Comparison of ENCODE assay signal across 17 cellular contexts in the genomic region with DNA sequence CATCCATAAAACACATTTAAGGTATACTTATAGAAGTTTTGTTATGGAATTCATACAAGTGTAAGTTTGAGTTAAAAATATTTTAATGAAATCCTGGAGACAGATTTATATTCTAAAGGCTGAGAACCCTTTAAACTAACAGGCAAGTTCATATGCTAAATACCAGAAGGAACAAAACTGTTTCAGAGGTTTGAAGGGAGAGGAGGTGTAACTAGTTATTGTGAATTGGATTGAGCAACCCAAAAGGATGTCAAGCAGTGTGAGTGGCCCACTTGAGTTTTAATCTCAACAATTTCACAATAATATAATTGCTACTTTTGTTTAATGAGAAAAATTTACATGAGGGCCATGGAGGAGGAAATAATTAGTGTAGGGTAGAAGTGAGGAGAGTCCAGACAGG.
A peak's percentile ranks its signal among the peaks of the same experiment; 100 is the strongest.
DNase-seq lines count a peak whose midpoint lies in the region; ATAC-seq, FAIRE-seq and TF ChIP-seq lines count a peak whose summit lies in the region.
"Had no signal": no experiment of that assay in that cellular context is flagged by ENCODE, and none has a peak within 500 bp of the region (broad histone marks: within the 10 kb centered on the region; RNA-seq: fewer than 3 reads in every experiment).

No MANE protein-coding gene starts in this region.

- no peak overlapping the region for H2AK9ac ChIP-seq in IMR-90 (replicated peaks; ENCODE audit: low read depth, low read length, poor library complexity)

- intact Hi-C loops in HCT116 (cut with micrococcal nuclease) (no loop called here), IMR-90 (cut with micrococcal nuclease) (no loop called here)

- H3K27ac ChIP-seq in HCT116 (ENCODE audit: low read depth, low read length) (no peak overlapping the region), IMR-90 (ENCODE audit: insufficient read depth, low read length) (no peak overlapping the region), keratinocyte (ENCODE audit: control insufficient read depth, insufficient read depth, low read length) (no peak overlapping the region), small intestine (ENCODE audit: low read depth in 1 of 2, low read length in 1 of 2) (no peak overlapping the region)
- H3K27ac ChIP-seq: C4-2B had no signal

- H4K5ac ChIP-seq in IMR-90 (ENCODE audit: low read depth, low read length) = no peak overlapping the region; the same call in 1 of the 2 replicates

- H3K23ac ChIP-seq in IMR-90 (ENCODE audit: low read depth, low read length) = no peak overlapping the region

- dilution Hi-C loops in IMR-90 (cut with HindIII; ENCODE audit: low sequenced_read_pairs, unreplicated experiment) = no loop called here
- dilution Hi-C loops in keratinocyte (cut with MboI; ENCODE audit: extremely low pct_ligation_motif_present, low sequenced_read_pairs) = no loop called here

- TF ChIP-seq CTCF in HCT116 (IDR thresholded peaks at IDR 0.05 in 2 of 3, conservative IDR thresholded peaks at IDR 0.05 in 1 of 3; ENCODE audit: borderline replicate concordance in 1 of 3, insufficient read depth in 1 of 3, low read depth in 2 of 3, low read length in 2 of 3) (no peak), IMR-90 (conservative IDR thresholded peaks at IDR 0.05; ENCODE audit: low read depth, low read length) (no peak), keratinocyte (optimal IDR thresholded peaks at IDR 0.05 in 1 of 3, IDR thresholded peaks at IDR 0.05 in 1 of 3, conservative IDR thresholded peaks at IDR 0.05 in 1 of 3; ENCODE audit: extremely low read depth in 1 of 3, insufficient read depth in 2 of 3, low read length in 3 of 3) (no peak)

- peak overlapping the region; percentile 68; the same call in 1 of the 2 replicates for H3K18ac ChIP-seq in IMR-90 (ENCODE audit: low read depth, low read length)

- no peak for TF ChIP-seq RAD21 in HCT116 (IDR thresholded peaks at IDR 0.05; ENCODE audit: low read depth)
- no peak for TF ChIP-seq RAD21 in IMR-90 (IDR thresholded peaks at IDR 0.05; ENCODE audit: low read length)

- TF ChIP-seq POLR2A in HCT116 (IDR thresholded peaks at IDR 0.05; ENCODE audit: borderline replicate concordance, extremely low read depth, insufficient read depth, insufficient read length) (no peak), IMR-90 (IDR thresholded peaks at IDR 0.05; ENCODE audit: low read depth, low read length) (no peak)

- no peak overlapping the region for H3K9ac ChIP-seq in HCT116 (ENCODE audit: low read length)
- no peak overlapping the region for H3K9ac ChIP-seq in IMR-90 (ENCODE audit: low read depth, low read length)
- H3K9ac ChIP-seq in keratinocyte (ENCODE audit: control insufficient read depth, extremely low read depth, insufficient read depth, low read length) = no peak overlapping the region

- H4K8ac ChIP-seq in IMR-90 (ENCODE audit: low read depth in 2 of 2, low read length in 2 of 2) = no peak overlapping the region

- H2BK20ac ChIP-seq in IMR-90 (ENCODE audit: low read depth, low read length) = peak overlapping the region; percentile 20; the same call in 1 of the 2 replicates

- H3K79me2 ChIP-seq in HCT116 (ENCODE audit: insufficient read depth, low read length) (no peaks in the 10 kb centered on the region), keratinocyte (ENCODE audit: control insufficient read depth, insufficient read depth, low read length) (no peaks in the 10 kb centered on the region)

- RAD21 ChIA-PET in HCT116 (lab: Charles Lee; ENCODE audit: low non-redundant PET in 1 of 2, low total read pairs in 2 of 2, uncharacterized antibody in 2 of 2, unreplicated experiment in 2 of 2) = no interaction called here

- in situ Hi-C loops in IMR-90 (cut with MboI; ENCODE audit: low sequenced_read_pairs) = no loop called here

- peak; percentile 55 for FAIRE-seq in keratinocyte (lab: Jason Lieb, UNC)
- FAIRE-seq in small intestine (lab: Jason Lieb, UNC) = no peak
- FAIRE-seq: A204.1, D721Med, G401.6, GM12892, HepG2 had no signal

- CTCF ChIA-PET in HCT116 (lab: Charles Lee) = no interaction called here
- CTCF ChIA-PET in IMR-90 (lab: Yijun Ruan, JAX) = no interaction called here

- peaks cover 3% of the 10 kb centered on the region; the same call in 1 of the 2 replicates for H3K9me1 ChIP-seq in IMR-90 (ENCODE audit: insufficient read depth, low read length)
- H3K9me1 ChIP-seq in keratinocyte (ENCODE audit: control insufficient read depth, extremely low read depth, insufficient read depth, low read length) = no peaks in the 10 kb centered on the region

- no peaks in the 10 kb centered on the region for H3K9me2 ChIP-seq in HCT116 (ENCODE audit: insufficient read depth)

- H3K27me3 ChIP-seq in HCT116 (ENCODE audit: insufficient read depth, low read length) (no peaks in the 10 kb centered on the region), IMR-90 (ENCODE audit: control insufficient read depth, insufficient read depth, low read length) (no peaks in the 10 kb centered on the region), keratinocyte (ENCODE audit: control insufficient read depth, extremely low read depth, insufficient read depth, low read length) (no peaks in the 10 kb centered on the region), small intestine (ENCODE audit: control insufficient read depth in 2 of 2, insufficient read depth in 2 of 2, low read length in 2 of 2) (no peaks in the 10 kb centered on the region)

- H3K56ac ChIP-seq in IMR-90 (ENCODE audit: extremely low read depth, insufficient read depth, low read length) = no peak overlapping the region

- no peak overlapping the region for H3K4me2 ChIP-seq in HCT116 (ENCODE audit: low read length)
- H3K4me2 ChIP-seq in IMR-90 (ENCODE audit: low read depth, low read length) = no peak overlapping the region
- no peak overlapping the region for H3K4me2 ChIP-seq in keratinocyte (ENCODE audit: control insufficient read depth, extremely low read depth, insufficient read depth, low read depth, low read length)

- H3K79me1 ChIP-seq in IMR-90 (ENCODE audit: low read depth in 1 of 2, low read length in 2 of 2) = no peaks in the 10 kb centered on the region

- no peak overlapping the region for H3K4me3 ChIP-seq in HCT116 (replicated peaks in 1 of 2; ENCODE audit: low read depth in 1 of 2, low read length in 2 of 2)
- no peak overlapping the region for H3K4me3 ChIP-seq in IMR-90 (ENCODE audit: insufficient read depth, low read depth, low read length)
- H3K4me3 ChIP-seq in keratinocyte (ENCODE audit: control insufficient read depth in 2 of 3, extremely low read depth in 1 of 3, insufficient read depth in 2 of 3, low read depth in 1 of 3, low read length in 3 of 3) = no peak overlapping the region
- H3K4me3 ChIP-seq in small intestine (ENCODE audit: low read depth in 1 of 2, low read length in 2 of 2) = no peak overlapping the region

- H3K36me3 ChIP-seq in HCT116 (ENCODE audit: control insufficient read depth in 1 of 2, insufficient read depth in 2 of 2, low read length in 2 of 2) (peaks cover 0 to 5% of the 10 kb centered on the region in 2 experiments; a peak in 1 of 4 replicates), IMR-90 (ENCODE audit: control insufficient read depth, insufficient read depth, low read length) (no peaks in the 10 kb centered on the region), keratinocyte (ENCODE audit: control insufficient read depth in 2 of 2, extremely low read depth in 1 of 2, insufficient read depth in 2 of 2, low read length in 2 of 2) (no peaks in the 10 kb centered on the region), small intestine (ENCODE audit: control insufficient read depth in 2 of 2, insufficient read depth in 2 of 2, low read length in 2 of 2) (no peaks in the 10 kb centered on the region)

- peak overlapping the region; percentile 86 for H2AFZ ChIP-seq in HCT116 (ENCODE audit: low read depth, low read length, poor library complexity, severe bottlenecking)
- H2AFZ ChIP-seq in IMR-90 (replicated peaks; ENCODE audit: low read length, poor library complexity) = no peak overlapping the region
- no peak overlapping the region for H2AFZ ChIP-seq in keratinocyte (ENCODE audit: control insufficient read depth, low read length)

- H3K14ac ChIP-seq in IMR-90 (replicated peaks; ENCODE audit: low read depth, low read length) = no peak overlapping the region

- H3K4ac ChIP-seq in IMR-90 (ENCODE audit: low read depth, low read length) = peak overlapping the region; percentile 31; the same call in 1 of the 2 replicates

- peak overlapping the region; percentile 57 for H2BK5ac ChIP-seq in IMR-90 (ENCODE audit: low read depth, low read length, poor library complexity, severe bottlenecking)

- POLR2A ChIA-PET in HCT116 (lab: Charles Lee) (no interaction called here), IMR-90 (lab: Charles Lee; ENCODE audit: unreplicated experiment) (no interaction called here)

- H3K4me1 ChIP-seq in HCT116 (ENCODE audit: control insufficient read depth in 1 of 2, insufficient read depth in 2 of 2, low read length in 2 of 2) = peaks cover 13 to 29% of the 10 kb centered on the region in 2 experiments; a peak in 3 of 4 replicates
- peaks cover 11% of the 10 kb centered on the region for H3K4me1 ChIP-seq in IMR-90 (ENCODE audit: control insufficient read depth, insufficient read depth, low read length)
- H3K4me1 ChIP-seq in keratinocyte (ENCODE audit: control insufficient read depth, extremely low read depth, insufficient read depth, low read length) = peaks cover 43% of the 10 kb centered on the region
- no peaks in the 10 kb centered on the region for H3K4me1 ChIP-seq in small intestine (ENCODE audit: control insufficient read depth in 2 of 2, insufficient read depth in 1 of 2, low read depth in 1 of 2, low read length in 1 of 2)
- H3K4me1 ChIP-seq: Caco-2 had no signal

- H3K9me3 ChIP-seq in HCT116 (ENCODE audit: control insufficient read depth in 1 of 2, insufficient read depth in 1 of 2, low read depth in 1 of 2, low read length in 2 of 2) (no peaks in the 10 kb centered on the region), IMR-90 (ENCODE audit: control insufficient read depth, insufficient read depth, low read length) (no peaks in the 10 kb centered on the region), keratinocyte (ENCODE audit: control insufficient read depth, low read depth, low read length) (no peaks in the 10 kb centered on the region), small intestine (ENCODE audit: control insufficient read depth, low read depth) (no peaks in the 10 kb centered on the region)
- H3K9me3 ChIP-seq: Caco-2 had no signal

- H2AK5ac ChIP-seq in IMR-90 (ENCODE audit: low read depth, low read length) = no peak overlapping the region

- no peak overlapping the region for H4K91ac ChIP-seq in IMR-90 (ENCODE audit: insufficient read depth, low read depth, low read length)

- H2BK15ac ChIP-seq in IMR-90 (ENCODE audit: low read depth, low read length) = peak overlapping the region; percentile 58; the same call in 1 of the 3 replicates

- DNase-seq in HCT116 (ENCODE audit: low read depth, low spot score) (no peak), IMR-90 (no peak), keratinocyte (ENCODE audit: low read depth, low spot score) (no peak), putamen (ENCODE audit: low spot score) (peak; percentile 13), small intestine (no peak)
- DNase-seq: ACHN; Caco-2; CD4-positive, alpha-beta T cell; GOT3; H7 had no signal

- H2BK120ac ChIP-seq in IMR-90 (ENCODE audit: low read depth, low read length) = peak overlapping the region; percentile 48; the same call in 1 of the 2 replicates

- H4K20me1 ChIP-seq in HCT116 (ENCODE audit: insufficient read depth) (no peaks in the 10 kb centered on the region), IMR-90 (ENCODE audit: insufficient read depth, low read length) (no peaks in the 10 kb centered on the region), keratinocyte (ENCODE audit: control insufficient read depth, extremely low read depth, insufficient read depth, low read length) (no peaks in the 10 kb centered on the region)

- no TSS peak for BruUV-seq in HCT116 (replicated peaks; lab: Mats Ljungman, UMichigan)
- BruUV-seq in IMR-90 (replicated peaks; lab: Mats Ljungman, UMichigan) = no TSS peak

- ATAC-seq in HCT116 = no peak
- ATAC-seq in IMR-90 (ENCODE audit: low read depth) = no peak
- no peak for ATAC-seq in HG03108 (IDR thresholded peaks at IDR 0.05; ENCODE audit: unreplicated experiment)
- ATAC-seq: HepG2 had no signal
